Comparison of ENCODE assay signal across 1 cellular context in the genomic region with DNA sequence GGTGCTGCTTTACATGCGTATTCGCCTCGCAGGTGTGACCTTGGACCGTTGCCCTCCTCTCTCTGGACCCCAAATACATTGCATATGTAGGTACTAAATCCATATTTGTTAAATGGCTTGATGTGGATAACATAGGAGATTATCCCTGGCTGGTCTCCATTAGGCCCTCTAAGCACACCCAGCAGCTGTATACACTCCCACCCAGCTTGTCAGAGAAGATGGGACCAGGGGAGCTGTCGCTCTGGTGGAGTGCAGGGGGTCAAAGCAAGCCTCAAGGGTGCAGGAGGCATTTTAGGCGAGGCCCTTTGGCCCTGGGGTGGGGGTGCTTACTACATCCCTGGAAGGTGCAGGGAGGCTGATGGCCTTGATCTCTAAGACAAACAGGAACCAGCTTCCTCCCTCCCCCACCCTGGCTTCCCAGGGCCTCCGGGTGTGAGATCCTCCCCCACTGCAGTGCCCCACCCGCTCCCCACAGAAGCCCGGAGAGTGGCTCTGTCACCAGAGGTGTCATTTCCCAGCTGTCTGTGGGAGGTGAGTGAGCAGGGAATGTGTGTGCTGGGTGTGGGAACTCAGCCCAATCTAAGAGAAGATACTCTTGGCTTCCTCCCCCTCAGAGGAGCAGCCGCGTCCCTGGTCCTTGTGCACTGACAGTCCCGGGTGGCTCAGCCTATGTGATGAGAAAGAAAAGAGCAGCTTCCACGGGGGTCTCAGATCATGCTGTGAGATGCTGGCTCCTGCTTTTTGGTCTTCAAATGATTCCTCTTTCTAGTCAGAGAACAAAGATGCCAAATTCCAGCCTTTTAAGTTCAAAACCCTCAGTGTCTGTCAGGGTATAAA.
A peak's percentile ranks its signal among the peaks of the same experiment; 100 is the strongest.
TF ChIP-seq lines count a peak whose summit lies in the region.

No MANE protein-coding gene starts in this region.

TF ChIP-seq in K562, 482 proteins besides CTCF, POLR2A, EP300 and RAD21 (continued from another document and continues in another):
- TF ChIP-seq, protein P1, sequence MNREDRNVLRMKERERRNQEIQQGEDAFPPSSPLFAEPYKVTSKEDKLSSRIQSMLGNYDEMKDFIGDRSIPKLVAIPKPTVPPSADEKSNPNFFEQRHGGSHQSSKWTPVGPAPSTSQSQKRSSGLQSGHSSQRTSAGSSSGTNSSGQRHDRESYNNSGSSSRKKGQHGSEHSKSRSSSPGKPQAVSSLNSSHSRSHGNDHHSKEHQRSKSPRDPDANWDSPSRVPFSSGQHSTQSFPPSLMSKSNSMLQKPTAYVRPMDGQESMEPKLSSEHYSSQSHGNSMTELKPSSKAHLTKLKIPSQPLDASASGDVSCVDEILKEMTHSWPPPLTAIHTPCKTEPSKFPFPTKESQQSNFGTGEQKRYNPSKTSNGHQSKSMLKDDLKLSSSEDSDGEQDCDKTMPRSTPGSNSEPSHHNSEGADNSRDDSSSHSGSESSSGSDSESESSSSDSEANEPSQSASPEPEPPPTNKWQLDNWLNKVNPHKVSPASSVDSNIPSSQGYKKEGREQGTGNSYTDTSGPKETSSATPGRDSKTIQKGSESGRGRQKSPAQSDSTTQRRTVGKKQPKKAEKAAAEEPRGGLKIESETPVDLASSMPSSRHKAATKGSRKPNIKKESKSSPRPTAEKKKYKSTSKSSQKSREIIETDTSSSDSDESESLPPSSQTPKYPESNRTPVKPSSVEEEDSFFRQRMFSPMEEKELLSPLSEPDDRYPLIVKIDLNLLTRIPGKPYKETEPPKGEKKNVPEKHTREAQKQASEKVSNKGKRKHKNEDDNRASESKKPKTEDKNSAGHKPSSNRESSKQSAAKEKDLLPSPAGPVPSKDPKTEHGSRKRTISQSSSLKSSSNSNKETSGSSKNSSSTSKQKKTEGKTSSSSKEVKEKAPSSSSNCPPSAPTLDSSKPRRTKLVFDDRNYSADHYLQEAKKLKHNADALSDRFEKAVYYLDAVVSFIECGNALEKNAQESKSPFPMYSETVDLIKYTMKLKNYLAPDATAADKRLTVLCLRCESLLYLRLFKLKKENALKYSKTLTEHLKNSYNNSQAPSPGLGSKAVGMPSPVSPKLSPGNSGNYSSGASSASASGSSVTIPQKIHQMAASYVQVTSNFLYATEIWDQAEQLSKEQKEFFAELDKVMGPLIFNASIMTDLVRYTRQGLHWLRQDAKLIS (CRISPR knock-in tag; IDR thresholded peaks at IDR 0.05), result no peak
- TF ChIP-seq, protein P2, sequence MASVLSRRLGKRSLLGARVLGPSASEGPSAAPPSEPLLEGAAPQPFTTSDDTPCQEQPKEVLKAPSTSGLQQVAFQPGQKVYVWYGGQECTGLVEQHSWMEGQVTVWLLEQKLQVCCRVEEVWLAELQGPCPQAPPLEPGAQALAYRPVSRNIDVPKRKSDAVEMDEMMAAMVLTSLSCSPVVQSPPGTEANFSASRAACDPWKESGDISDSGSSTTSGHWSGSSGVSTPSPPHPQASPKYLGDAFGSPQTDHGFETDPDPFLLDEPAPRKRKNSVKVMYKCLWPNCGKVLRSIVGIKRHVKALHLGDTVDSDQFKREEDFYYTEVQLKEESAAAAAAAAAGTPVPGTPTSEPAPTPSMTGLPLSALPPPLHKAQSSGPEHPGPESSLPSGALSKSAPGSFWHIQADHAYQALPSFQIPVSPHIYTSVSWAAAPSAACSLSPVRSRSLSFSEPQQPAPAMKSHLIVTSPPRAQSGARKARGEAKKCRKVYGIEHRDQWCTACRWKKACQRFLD (CRISPR knock-in tag; IDR thresholded peaks at IDR 0.05), result peak; percentile 67; the same call in 1 of the 2 replicates
- TF ChIP-seq PHB2 (IDR thresholded peaks at IDR 0.05; ENCODE audit: low read depth), result no peak
- no peak for TF ChIP-seq MCM7 (IDR thresholded peaks at IDR 0.05)
- TF ChIP-seq CBX5 (IDR thresholded peaks at IDR 0.05; ENCODE audit: borderline replicate concordance, low read depth), result no peak
- peak; percentile 24 to 72; a peak in 3 of 4 replicates for TF ChIP-seq TBL1XR1 (IDR thresholded peaks at IDR 0.05; ENCODE audit: low read length in 2 of 2)
- no peak for TF ChIP-seq GTF2F1 (IDR thresholded peaks at IDR 0.05; ENCODE audit: low read depth, low read length)
- peak; percentile 57; the same call in 1 of the 2 replicates for TF ChIP-seq SPI1 (IDR thresholded peaks at IDR 0.05; ENCODE audit: borderline replicate concordance, low read depth, low read length)
- no peak for TF ChIP-seq MCM3 (IDR thresholded peaks at IDR 0.05)
- TF ChIP-seq, protein P3, sequence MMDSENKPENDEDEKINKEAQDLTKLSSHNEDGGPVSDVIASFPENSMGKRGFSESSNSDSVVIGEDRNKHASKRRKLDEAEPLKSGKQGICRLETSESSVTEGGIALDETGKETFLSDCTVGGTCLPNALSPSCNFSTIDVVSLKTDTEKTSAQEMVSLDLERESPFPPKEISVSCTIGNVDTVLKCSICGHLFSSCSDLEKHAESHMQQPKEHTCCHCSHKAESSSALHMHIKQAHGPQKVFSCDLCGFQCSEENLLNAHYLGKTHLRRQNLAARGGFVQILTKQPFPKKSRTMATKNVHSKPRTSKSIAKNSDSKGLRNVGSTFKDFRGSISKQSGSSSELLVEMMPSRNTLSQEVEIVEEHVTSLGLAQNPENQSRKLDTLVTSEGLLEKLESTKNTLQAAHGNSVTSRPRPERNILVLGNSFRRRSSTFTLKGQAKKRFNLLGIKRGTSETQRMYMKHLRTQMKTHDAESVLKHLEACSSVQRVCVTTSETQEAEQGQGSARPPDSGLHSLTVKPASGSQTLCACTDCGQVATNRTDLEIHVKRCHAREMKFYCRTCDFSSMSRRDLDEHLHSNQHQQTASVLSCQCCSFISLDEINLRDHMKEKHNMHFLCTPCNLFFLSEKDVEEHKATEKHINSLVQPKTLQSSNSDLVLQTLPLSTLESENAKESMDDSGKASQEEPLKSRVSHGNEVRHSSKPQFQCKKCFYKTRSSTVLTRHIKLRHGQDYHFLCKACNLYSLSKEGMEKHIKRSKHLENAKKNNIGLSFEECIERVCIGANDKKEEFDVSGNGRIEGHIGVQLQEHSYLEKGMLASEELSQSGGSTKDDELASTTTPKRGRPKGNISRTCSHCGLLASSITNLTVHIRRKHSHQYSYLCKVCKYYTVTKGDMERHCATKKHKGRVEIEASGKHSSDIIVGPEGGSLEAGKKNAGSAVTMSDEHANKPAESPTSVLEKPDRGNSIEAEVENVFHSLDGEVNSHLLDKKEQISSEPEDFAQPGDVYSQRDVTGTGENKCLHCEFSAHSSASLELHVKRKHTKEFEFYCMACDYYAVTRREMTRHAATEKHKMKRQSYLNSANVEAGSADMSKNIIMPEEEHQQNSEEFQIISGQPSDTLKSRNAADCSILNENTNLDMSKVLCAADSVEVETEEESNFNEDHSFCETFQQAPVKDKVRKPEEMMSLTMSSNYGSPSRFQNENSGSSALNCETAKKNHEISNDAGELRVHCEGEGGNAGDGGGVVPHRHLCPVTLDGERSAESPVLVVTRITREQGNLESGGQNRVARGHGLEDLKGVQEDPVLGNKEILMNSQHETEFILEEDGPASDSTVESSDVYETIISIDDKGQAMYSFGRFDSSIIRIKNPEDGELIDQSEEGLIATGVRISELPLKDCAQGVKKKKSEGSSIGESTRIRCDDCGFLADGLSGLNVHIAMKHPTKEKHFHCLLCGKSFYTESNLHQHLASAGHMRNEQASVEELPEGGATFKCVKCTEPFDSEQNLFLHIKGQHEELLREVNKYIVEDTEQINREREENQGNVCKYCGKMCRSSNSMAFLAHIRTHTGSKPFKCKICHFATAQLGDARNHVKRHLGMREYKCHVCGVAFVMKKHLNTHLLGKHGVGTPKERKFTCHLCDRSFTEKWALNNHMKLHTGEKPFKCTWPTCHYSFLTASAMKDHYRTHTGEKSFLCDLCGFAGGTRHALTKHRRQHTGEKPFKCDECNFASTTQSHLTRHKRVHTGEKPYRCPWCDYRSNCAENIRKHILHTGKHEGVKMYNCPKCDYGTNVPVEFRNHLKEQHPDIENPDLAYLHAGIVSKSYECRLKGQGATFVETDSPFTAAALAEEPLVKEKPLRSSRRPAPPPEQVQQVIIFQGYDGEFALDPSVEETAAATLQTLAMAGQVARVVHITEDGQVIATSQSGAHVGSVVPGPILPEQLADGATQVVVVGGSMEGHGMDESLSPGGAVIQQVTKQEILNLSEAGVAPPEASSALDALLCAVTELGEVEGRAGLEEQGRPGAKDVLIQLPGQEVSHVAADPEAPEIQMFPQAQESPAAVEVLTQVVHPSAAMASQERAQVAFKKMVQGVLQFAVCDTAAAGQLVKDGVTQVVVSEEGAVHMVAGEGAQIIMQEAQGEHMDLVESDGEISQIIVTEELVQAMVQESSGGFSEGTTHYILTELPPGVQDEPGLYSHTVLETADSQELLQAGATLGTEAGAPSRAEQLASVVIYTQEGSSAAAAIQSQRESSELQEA (IDR thresholded peaks at IDR 0.05; ENCODE audit: low read depth), result no peak
- TF ChIP-seq ZNF764 (CRISPR knock-in tag; IDR thresholded peaks at IDR 0.05; ENCODE audit: low read depth), result no peak
- no peak for TF ChIP-seq ZNF717 (CRISPR knock-in tag; IDR thresholded peaks at IDR 0.05)
- TF ChIP-seq, protein P4, sequence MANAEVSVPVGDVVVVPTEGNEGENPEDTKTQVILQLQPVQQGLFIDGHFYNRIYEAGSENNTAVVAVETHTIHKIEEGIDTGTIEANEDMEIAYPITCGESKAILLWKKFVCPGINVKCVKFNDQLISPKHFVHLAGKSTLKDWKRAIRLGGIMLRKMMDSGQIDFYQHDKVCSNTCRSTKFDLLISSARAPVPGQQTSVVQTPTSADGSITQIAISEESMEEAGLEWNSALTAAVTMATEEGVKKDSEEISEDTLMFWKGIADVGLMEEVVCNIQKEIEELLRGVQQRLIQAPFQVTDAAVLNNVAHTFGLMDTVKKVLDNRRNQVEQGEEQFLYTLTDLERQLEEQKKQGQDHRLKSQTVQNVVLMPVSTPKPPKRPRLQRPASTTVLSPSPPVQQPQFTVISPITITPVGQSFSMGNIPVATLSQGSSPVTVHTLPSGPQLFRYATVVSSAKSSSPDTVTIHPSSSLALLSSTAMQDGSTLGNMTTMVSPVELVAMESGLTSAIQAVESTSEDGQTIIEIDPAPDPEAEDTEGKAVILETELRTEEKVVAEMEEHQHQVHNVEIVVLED (CRISPR knock-in tag; IDR thresholded peaks at IDR 0.05), result no peak
- TF ChIP-seq, protein P5, sequence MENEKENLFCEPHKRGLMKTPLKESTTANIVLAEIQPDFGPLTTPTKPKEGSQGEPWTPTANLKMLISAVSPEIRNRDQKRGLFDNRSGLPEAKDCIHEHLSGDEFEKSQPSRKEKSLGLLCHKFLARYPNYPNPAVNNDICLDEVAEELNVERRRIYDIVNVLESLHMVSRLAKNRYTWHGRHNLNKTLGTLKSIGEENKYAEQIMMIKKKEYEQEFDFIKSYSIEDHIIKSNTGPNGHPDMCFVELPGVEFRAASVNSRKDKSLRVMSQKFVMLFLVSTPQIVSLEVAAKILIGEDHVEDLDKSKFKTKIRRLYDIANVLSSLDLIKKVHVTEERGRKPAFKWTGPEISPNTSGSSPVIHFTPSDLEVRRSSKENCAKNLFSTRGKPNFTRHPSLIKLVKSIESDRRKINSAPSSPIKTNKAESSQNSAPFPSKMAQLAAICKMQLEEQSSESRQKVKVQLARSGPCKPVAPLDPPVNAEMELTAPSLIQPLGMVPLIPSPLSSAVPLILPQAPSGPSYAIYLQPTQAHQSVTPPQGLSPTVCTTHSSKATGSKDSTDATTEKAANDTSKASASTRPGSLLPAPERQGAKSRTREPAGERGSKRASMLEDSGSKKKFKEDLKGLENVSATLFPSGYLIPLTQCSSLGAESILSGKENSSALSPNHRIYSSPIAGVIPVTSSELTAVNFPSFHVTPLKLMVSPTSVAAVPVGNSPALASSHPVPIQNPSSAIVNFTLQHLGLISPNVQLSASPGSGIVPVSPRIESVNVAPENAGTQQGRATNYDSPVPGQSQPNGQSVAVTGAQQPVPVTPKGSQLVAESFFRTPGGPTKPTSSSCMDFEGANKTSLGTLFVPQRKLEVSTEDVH (IDR thresholded peaks at IDR 0.05; ENCODE audit: low read depth, partially characterized antibody), result no peak
- no peak for TF ChIP-seq ELF4 (CRISPR knock-in tag; IDR thresholded peaks at IDR 0.05)
- no peak for TF ChIP-seq ZNF232 (CRISPR knock-in tag; IDR thresholded peaks at IDR 0.05)
- no peak for TF ChIP-seq SMAD1 (IDR thresholded peaks at IDR 0.05; ENCODE audit: low read depth, low read length, partially characterized antibody)
- TF ChIP-seq NFE2 (IDR thresholded peaks at IDR 0.05; ENCODE audit: low read depth), result 0 out of 2 replicates have a peak, but pooled peaks have one; percentile 6
- TF ChIP-seq HNRNPUL1 (IDR thresholded peaks at IDR 0.05; ENCODE audit: low read length), result no peak
- TF ChIP-seq TCF7L2 (IDR thresholded peaks at IDR 0.05; ENCODE audit: low read depth, low read length), result no peak
- peak; percentile 93 for TF ChIP-seq RNF2 (IDR thresholded peaks at IDR 0.05)
- TF ChIP-seq, protein P6, sequence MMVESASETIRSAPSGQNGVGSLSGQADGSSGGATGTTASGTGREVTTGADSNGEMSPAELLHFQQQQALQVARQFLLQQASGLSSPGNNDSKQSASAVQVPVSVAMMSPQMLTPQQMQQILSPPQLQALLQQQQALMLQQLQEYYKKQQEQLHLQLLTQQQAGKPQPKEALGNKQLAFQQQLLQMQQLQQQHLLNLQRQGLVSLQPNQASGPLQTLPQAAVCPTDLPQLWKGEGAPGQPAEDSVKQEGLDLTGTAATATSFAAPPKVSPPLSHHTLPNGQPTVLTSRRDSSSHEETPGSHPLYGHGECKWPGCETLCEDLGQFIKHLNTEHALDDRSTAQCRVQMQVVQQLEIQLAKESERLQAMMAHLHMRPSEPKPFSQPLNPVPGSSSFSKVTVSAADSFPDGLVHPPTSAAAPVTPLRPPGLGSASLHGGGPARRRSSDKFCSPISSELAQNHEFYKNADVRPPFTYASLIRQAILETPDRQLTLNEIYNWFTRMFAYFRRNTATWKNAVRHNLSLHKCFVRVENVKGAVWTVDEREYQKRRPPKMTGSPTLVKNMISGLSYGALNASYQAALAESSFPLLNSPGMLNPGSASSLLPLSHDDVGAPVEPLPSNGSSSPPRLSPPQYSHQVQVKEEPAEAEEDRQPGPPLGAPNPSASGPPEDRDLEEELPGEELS (CRISPR knock-in tag; IDR thresholded peaks at IDR 0.05; ENCODE audit: borderline replicate concordance), result no peak
- no peak for TF ChIP-seq BRD9 (IDR thresholded peaks at IDR 0.05; ENCODE audit: low read depth, partially characterized antibody)
- TF ChIP-seq, protein P7, sequence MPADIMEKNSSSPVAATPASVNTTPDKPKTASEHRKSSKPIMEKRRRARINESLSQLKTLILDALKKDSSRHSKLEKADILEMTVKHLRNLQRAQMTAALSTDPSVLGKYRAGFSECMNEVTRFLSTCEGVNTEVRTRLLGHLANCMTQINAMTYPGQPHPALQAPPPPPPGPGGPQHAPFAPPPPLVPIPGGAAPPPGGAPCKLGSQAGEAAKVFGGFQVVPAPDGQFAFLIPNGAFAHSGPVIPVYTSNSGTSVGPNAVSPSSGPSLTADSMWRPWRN (IDR thresholded peaks at IDR 0.05; ENCODE audit: low read depth), result no peak
- TF ChIP-seq CHCHD3 (CRISPR knock-in tag; IDR thresholded peaks at IDR 0.05), result no peak
- TF ChIP-seq THRAP3 (IDR thresholded peaks at IDR 0.05; ENCODE audit: borderline replicate concordance), result no peak
- peak; percentile 55 for TF ChIP-seq EP400 (IDR thresholded peaks at IDR 0.05)
- TF ChIP-seq ZNF174 (CRISPR knock-in tag; IDR thresholded peaks at IDR 0.05), result no peak
- TF ChIP-seq MIER1 (IDR thresholded peaks at IDR 0.05; ENCODE audit: low read depth), result no peak
- TF ChIP-seq TEAD2 (tag; IDR thresholded peaks at IDR 0.05), result no peak
- peak; percentile 60 for TF ChIP-seq SMARCA4 (IDR thresholded peaks at IDR 0.05)
- TF ChIP-seq, protein P8, sequence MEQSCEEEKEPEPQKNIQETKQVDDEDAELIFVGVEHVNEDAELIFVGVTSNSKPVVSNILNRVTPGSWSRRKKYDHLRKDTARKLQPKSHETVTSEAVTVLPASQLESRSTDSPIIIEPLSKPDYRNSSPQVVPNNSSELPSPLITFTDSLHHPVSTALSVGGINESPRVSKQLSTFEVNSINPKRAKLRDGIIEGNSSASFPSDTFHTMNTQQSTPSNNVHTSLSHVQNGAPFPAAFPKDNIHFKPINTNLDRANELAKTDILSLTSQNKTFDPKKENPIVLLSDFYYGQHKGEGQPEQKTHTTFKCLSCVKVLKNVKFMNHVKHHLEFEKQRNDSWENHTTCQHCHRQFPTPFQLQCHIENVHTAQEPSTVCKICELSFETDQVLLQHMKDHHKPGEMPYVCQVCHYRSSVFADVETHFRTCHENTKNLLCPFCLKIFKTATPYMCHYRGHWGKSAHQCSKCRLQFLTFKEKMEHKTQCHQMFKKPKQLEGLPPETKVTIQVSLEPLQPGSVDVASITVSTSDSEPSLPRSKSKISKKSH (CRISPR knock-in tag; IDR thresholded peaks at IDR 0.05), result no peak
